In the genomic region with DNA sequence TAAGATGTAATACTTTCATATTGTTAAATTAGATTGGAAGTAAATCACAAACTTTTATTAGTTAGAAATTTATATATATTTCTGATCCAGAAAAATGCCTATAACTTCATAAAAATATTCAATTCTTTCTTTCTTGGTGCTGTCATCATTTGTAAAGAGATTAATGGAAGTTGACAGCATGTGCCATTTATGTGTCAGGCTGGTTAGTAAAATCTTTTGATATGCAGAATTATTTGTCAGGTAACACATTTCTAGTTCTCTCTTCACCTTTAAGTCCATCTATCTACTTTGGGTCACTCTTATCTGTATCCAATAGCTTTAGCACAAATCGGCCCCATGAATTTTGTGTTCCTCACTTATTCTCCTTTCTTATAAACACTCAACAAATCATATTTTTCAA, we compare ENCODE assay signal across 11 cellular contexts.
"Had no signal": no experiment of that assay in that cellular context is flagged by ENCODE, and none has a peak within 500 bp of the region (broad histone marks: within the 10 kb centered on the region; RNA-seq: fewer than 3 reads in every experiment).

No MANE protein-coding gene starts in this region.

- H3K27me3 ChIP-seq: adrenal gland, ascending aorta, body of pancreas, brain microvascular endothelial cell, breast epithelium had no signal

- H3K9me3 ChIP-seq: adrenal gland, ascending aorta, body of pancreas, breast epithelium had no signal

- H3K27ac ChIP-seq: adrenal gland, ascending aorta, body of pancreas, brain microvascular endothelial cell, breast epithelium, cardiac muscle cell had no signal

- ATAC-seq: activated naive CD4-positive, alpha-beta T cell treated with anti-CD3 and anti-CD28 coated beads, Interleukin-2, amount 50 U/mL, for 72 hours; activated naive CD8-positive, alpha-beta T cell treated with anti-CD3 and anti-CD28 coated beads, Interleukin-2, amount 50 U/mL, for 24 hours; activated T-cell treated with anti-CD3 and anti-CD28 coated beads, Interleukin-2, amount 50 U/mL, for 4 hours; activated T-cell treated with anti-CD3 and anti-CD28 coated beads, Interleukin-2, amount 50 U/mL, for 72 hours; activated T-helper 17 cell treated with anti-CD3 and anti-CD28 coated beads, Interleukin-2, amount 50 U/mL, for 72 hours; body of pancreas had no signal

- H3K4me3 ChIP-seq: adrenal gland, ascending aorta, body of pancreas, breast epithelium, cardiac muscle cell had no signal

- H3K36me3 ChIP-seq: adrenal gland, ascending aorta, brain microvascular endothelial cell, breast epithelium, cardiac muscle cell had no signal
